In the genomic region with DNA sequence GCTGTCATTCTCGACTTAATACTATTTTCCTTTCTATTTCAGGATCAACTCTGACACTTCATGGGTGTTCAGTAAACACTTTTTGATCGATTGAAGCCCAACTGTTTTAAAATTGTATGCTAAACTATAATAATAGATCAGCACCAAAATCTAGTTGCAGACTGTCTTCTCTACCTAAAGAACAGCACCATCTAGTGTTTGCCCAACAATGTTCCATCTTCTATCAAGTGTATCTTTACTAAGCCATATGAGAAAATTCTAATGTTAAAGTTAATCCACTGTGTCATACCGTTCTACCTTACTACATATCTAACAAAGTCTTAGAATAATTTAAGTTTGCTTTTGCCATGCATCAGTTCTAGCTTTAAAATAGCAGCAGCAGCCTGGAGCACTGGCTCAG, we compare ENCODE assay signal across 8 cellular contexts.
DNase-seq lines count a peak whose midpoint lies in the region; TF ChIP-seq lines count a peak whose summit lies in the region.

No MANE protein-coding gene starts in this region.

- no peaks in the 10 kb centered on the region for H3K27me3 ChIP-seq in neural cell (ENCODE audit: insufficient read depth, low read depth, low read length)

- no peaks in the 10 kb centered on the region for H4K20me1 ChIP-seq in neural cell (ENCODE audit: insufficient read depth)

- intact Hi-C loops in lower leg skin (cut with DNase I; ENCODE audit: low total_unique reads), result no loop called here

- TF ChIP-seq EP300 in neural cell (conservative IDR thresholded peaks at IDR 0.05; ENCODE audit: poor library complexity, severe bottlenecking), result no peak

- no peaks in the 10 kb centered on the region for H3K9me2 ChIP-seq in neural cell (ENCODE audit: insufficient read depth, low read length)

- TF ChIP-seq CTCF in 22Rv1 (IDR thresholded peaks at IDR 0.05) (peak; percentile 51; the same call in 1 of the 2 replicates), GM12875 (IDR thresholded peaks at IDR 0.05; ENCODE audit: borderline replicate concordance, insufficient read depth, low read depth, low read length) (peak; percentile 24; the same call in 1 of the 2 replicates), neural cell (IDR thresholded peaks at IDR 0.05; ENCODE audit: poor library complexity, severe bottlenecking) (peak; percentile 75), lower leg skin (IDR thresholded peaks at IDR 0.05) (no peak)

- H3K36me3 ChIP-seq in neural cell (ENCODE audit: insufficient read depth, low read length), result no peaks in the 10 kb centered on the region

- DNase-seq in NCI-H460 (ENCODE audit: extremely low read depth, low read depth) (peak; percentile 40), cerebellum (ENCODE audit: low spot score) (peak; percentile 10), lower leg skin (ENCODE audit: low spot score in 2 of 2) (no peak)
- DNase-seq in activated CD8-positive, alpha-beta memory T cell treated with anti-CD3 and anti-CD28 coated beads for 24 hours, result no peak
- DNase-seq in activated naive CD4-positive, alpha-beta T cell (lab: John Stamatoyannopoulos, UW), result no peak

- H3K9me3 ChIP-seq in neural cell (ENCODE audit: low read length), result no peaks in the 10 kb centered on the region

- WGBS in lower leg skin, 2 donors, result 4 to 12% methylated on average over 3 of the region's 3 CpGs

- no peak for TF ChIP-seq POLR2A in lower leg skin (IDR thresholded peaks at IDR 0.05)

- no peak overlapping the region for H3K9ac ChIP-seq in neural cell (ENCODE audit: low read length)

- peak; percentile 80 for TF ChIP-seq RAD21 in neural cell (conservative IDR thresholded peaks at IDR 0.05)

- no peak overlapping the region for H3K4me3 ChIP-seq in GM12875 (ENCODE audit: low read depth, low read length)
- no peak overlapping the region for H3K4me3 ChIP-seq in neural cell (ENCODE audit: low read length)
- H3K4me3 ChIP-seq in lower leg skin (ENCODE audit: low read depth, poor library complexity, severe bottlenecking), result no peak overlapping the region

- H3K27ac ChIP-seq in 22Rv1 (no peak overlapping the region), neural cell (ENCODE audit: low read length) (no peak overlapping the region)

- no peak overlapping the region for H3K4me2 ChIP-seq in neural cell (ENCODE audit: low read length)

- H2AFZ ChIP-seq in neural cell (ENCODE audit: low read depth, low read length), result no peak overlapping the region

- H3F3A ChIP-seq in neural cell (ENCODE audit: insufficient read depth, low read length, poor library complexity, severe bottlenecking), result no peaks in the 10 kb centered on the region

- no peaks in the 10 kb centered on the region for H3K79me2 ChIP-seq in neural cell (replicated peaks; ENCODE audit: insufficient read depth, low read length)

TF ChIP-seq in neural cell, 6 proteins besides CTCF, POLR2A, EP300 and RAD21:
- no peak for TF ChIP-seq TAF1 (IDR thresholded peaks at IDR 0.05; ENCODE audit: low read depth)
- TF ChIP-seq EZH2 (IDR thresholded peaks at IDR 0.05; ENCODE audit: borderline replicate concordance, insufficient read depth, low read length, poor library complexity, severe bottlenecking), result no peak
- no peak for TF ChIP-seq MXI1 (conservative IDR thresholded peaks at IDR 0.05; ENCODE audit: poor library complexity, severe bottlenecking)
- peak; percentile 80 for TF ChIP-seq SMC3 (conservative IDR thresholded peaks at IDR 0.05; ENCODE audit: poor library complexity)
- TF ChIP-seq POLR2AphosphoS5 (IDR thresholded peaks at IDR 0.05), result no peak
- TF ChIP-seq, protein P1, sequence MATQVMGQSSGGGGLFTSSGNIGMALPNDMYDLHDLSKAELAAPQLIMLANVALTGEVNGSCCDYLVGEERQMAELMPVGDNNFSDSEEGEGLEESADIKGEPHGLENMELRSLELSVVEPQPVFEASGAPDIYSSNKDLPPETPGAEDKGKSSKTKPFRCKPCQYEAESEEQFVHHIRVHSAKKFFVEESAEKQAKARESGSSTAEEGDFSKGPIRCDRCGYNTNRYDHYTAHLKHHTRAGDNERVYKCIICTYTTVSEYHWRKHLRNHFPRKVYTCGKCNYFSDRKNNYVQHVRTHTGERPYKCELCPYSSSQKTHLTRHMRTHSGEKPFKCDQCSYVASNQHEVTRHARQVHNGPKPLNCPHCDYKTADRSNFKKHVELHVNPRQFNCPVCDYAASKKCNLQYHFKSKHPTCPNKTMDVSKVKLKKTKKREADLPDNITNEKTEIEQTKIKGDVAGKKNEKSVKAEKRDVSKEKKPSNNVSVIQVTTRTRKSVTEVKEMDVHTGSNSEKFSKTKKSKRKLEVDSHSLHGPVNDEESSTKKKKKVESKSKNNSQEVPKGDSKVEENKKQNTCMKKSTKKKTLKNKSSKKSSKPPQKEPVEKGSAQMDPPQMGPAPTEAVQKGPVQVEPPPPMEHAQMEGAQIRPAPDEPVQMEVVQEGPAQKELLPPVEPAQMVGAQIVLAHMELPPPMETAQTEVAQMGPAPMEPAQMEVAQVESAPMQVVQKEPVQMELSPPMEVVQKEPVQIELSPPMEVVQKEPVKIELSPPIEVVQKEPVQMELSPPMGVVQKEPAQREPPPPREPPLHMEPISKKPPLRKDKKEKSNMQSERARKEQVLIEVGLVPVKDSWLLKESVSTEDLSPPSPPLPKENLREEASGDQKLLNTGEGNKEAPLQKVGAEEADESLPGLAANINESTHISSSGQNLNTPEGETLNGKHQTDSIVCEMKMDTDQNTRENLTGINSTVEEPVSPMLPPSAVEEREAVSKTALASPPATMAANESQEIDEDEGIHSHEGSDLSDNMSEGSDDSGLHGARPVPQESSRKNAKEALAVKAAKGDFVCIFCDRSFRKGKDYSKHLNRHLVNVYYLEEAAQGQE (IDR thresholded peaks at IDR 0.05; ENCODE audit: borderline replicate concordance), result no peak

Comparison
In these comparisons a context has a peak if more than half of its experiments do, and no peak if none do; other contexts are left out.
1. CTCF ChIP-seq: peak in 22Rv1 (single experiment), GM12875 (single experiment) and neural cell (single experiment); none in lower leg skin (0 of 3).
2. DNase-seq: peak in NCI-H460 (single experiment) and cerebellum (single experiment); none in activated CD8-positive, alpha-beta memory T cell treated with anti-CD3 and anti-CD28 coated beads for 24 hours (single experiment), lower leg skin (0 of 2) and activated naive CD4-positive, alpha-beta T cell (0 of 4).